In genomic region chr1:56399326-56400292, GRCh38 we compare ENCODE assay signal across 21 cellular contexts.
DNase-seq lines count a peak whose midpoint lies in the region; ATAC-seq, FAIRE-seq and TF ChIP-seq lines count a peak whose summit lies in the region.
"Had no signal": no experiment of that assay in that cellular context is flagged by ENCODE, and none has a peak within 500 bp of the region (broad histone marks: within the 10 kb centered on the region; RNA-seq: fewer than 3 reads in every experiment).

No MANE protein-coding gene starts in this region.

- H3K27me3 ChIP-seq in left ventricle myocardium inferior (ENCODE audit: low read depth) (no peaks in the 10 kb centered on the region), bronchial epithelial cell (ENCODE audit: control insufficient read depth, insufficient read depth, low read length) (no peaks in the 10 kb centered on the region)
- H3K27me3 ChIP-seq: BLaER1 treated with 17β-estradiol and CSF1 and Interleukin-3, amounts not matched to agents 10 nM and 100 nM; MG63 had no signal

- H3K4me1 ChIP-seq in left ventricle myocardium inferior = peaks cover 41% of the 10 kb centered on the region

- peak overlapping the region; percentile 24 for H3K27ac ChIP-seq in left ventricle myocardium inferior (replicated peaks)
- H3K27ac ChIP-seq: 22Rv1; BLaER1 treated with 17β-estradiol and CSF1 and Interleukin-3, amounts not matched to agents 10 nM and 100 nM had no signal

- intact Hi-C loops in left ventricle myocardium inferior (cut with micrococcal nuclease) (no loop called here), Right ventricle myocardium inferior (cut with DNase I) (no loop called here)

- FAIRE-seq in bronchial epithelial cell (lab: Jason Lieb, UNC) (peak; percentile 62), HTR-8/SVneo (lab: Jason Lieb, UNC) (no peak)
- FAIRE-seq: GM18507, GM19239, H1, K562 had no signal

- no peak for TF ChIP-seq CTCF in left ventricle myocardium inferior (IDR thresholded peaks at IDR 0.05; ENCODE audit: borderline replicate concordance)
- no peak for TF ChIP-seq CTCF in bronchial epithelial cell (IDR thresholded peaks at IDR 0.05; ENCODE audit: insufficient read depth, low read length, severe bottlenecking)

- no peak for DNase-seq in left ventricle myocardium inferior
- DNase-seq in Right ventricle myocardium inferior (ENCODE audit: missing footprints) = no peak
- peak; percentile 4 for DNase-seq in bronchial epithelial cell (ENCODE audit: low read depth)
- DNase-seq in kidney glomerular epithelial cell (lab: John Stamatoyannopoulos, UW) = peak; percentile 66
- no peak for DNase-seq in medulla oblongata (ENCODE audit: extremely low spot score)
- no peak for DNase-seq in HTR-8/SVneo (ENCODE audit: insufficient read length, low spot score)
- DNase-seq in NCI-H2171 (lab: John Stamatoyannopoulos, UW) = no peak
- DNase-seq: ACHN; Calu3; CD4-positive, alpha-beta memory T cell; GDM1; MG63; NCI-H187; NCI-H510A had no signal

- H3K36me3 ChIP-seq in left ventricle myocardium inferior = no peaks in the 10 kb centered on the region
- H3K36me3 ChIP-seq in bronchial epithelial cell (ENCODE audit: control insufficient read depth, insufficient read depth, low read length) = no peaks in the 10 kb centered on the region
- H3K36me3 ChIP-seq: BLaER1 treated with 17β-estradiol and CSF1 and Interleukin-3, amounts not matched to agents 10 nM and 100 nM; MG63 had no signal

- peaks cover 11% of the 10 kb centered on the region for H3K9me3 ChIP-seq in left ventricle myocardium inferior (replicated peaks)

- no peak for ATAC-seq in Right ventricle myocardium inferior
- no peak for ATAC-seq in HG02973 (IDR thresholded peaks at IDR 0.05; ENCODE audit: unreplicated experiment)
- ATAC-seq: K562 had no signal

- H3K4me3 ChIP-seq in left ventricle myocardium inferior (no peak overlapping the region), bronchial epithelial cell (ENCODE audit: low read depth, low read length) (no peak overlapping the region)
- H3K4me3 ChIP-seq: BLaER1 treated with 17β-estradiol and CSF1 and Interleukin-3, amounts not matched to agents 10 nM and 100 nM; K562; MG63 had no signal

Comparison
In these comparisons a context has a peak if more than half of its experiments do, and no peak if none do; other contexts are left out.
1. DNase-seq: peak in bronchial epithelial cell (single experiment) and kidney glomerular epithelial cell (single experiment); none in left ventricle myocardium inferior (single experiment), Right ventricle myocardium inferior (single experiment), medulla oblongata (single experiment), HTR-8/SVneo (single experiment) and NCI-H2171 (single experiment).